Comparison of ENCODE assay signal across 21 cellular contexts in genomic region chrX:826448-826847, GRCh38.
DNase-seq lines count a peak whose midpoint lies in the region; ATAC-seq and TF ChIP-seq lines count a peak whose summit lies in the region.
"Had no signal": no experiment of that assay in that cellular context is flagged by ENCODE, and none has a peak within 500 bp of the region (broad histone marks: within the 10 kb centered on the region; RNA-seq: fewer than 3 reads in every experiment).

No MANE protein-coding gene starts in this region.

- H3K4me2 ChIP-seq in smooth muscle cell = peak overlapping the region; percentile 38
- H3K4me2 ChIP-seq: KMS-11, SK-N-SH had no signal

- H4K20me1 ChIP-seq in smooth muscle cell (ENCODE audit: low read depth) = no peaks in the 10 kb centered on the region

- H3K9me3 Mint-ChIP-seq in WTC11 = peaks cover 20% of the 10 kb centered on the region
- H3K9me3 Mint-ChIP-seq in activated T-cell treated with anti-CD3 and anti-CD28 coated beads, Interleukin-2, amount 50 U/mL, for 24 hours = no peaks in the 10 kb centered on the region
- peaks cover 0 to 8% (median 7%) of the 10 kb centered on the region in 3 donors for H3K9me3 Mint-ChIP-seq in T-cell

- no peaks in the 10 kb centered on the region for H3K27me3 ChIP-seq in smooth muscle cell (ENCODE audit: low read depth)
- H3K27me3 ChIP-seq: right atrium auricular region had no signal

- no peaks in the 10 kb centered on the region for H3K36me3 ChIP-seq in smooth muscle cell (ENCODE audit: low read depth)
- H3K36me3 ChIP-seq: right atrium auricular region had no signal

- POLR2A ChIA-PET in WTC11 (lab: Charles Lee) (no interaction called here), T-cell (lab: Charles Lee) (no interaction called here)

- H3K4me1 ChIP-seq in smooth muscle cell (ENCODE audit: low read depth) = peaks cover 7% of the 10 kb centered on the region
- H3K4me1 ChIP-seq: right atrium auricular region had no signal

- H3K9ac ChIP-seq in smooth muscle cell (ENCODE audit: low read depth) = peak overlapping the region; percentile 26
- H3K9ac ChIP-seq: KMS-11, SK-N-SH had no signal

- H3K4me1 Mint-ChIP-seq in WTC11 (peaks cover 26% of the 10 kb centered on the region), T-cell (peaks cover 1 to 5% (median 3%) of the 10 kb centered on the region in 3 donors)
- no peaks in the 10 kb centered on the region for H3K4me1 Mint-ChIP-seq in activated T-cell treated with anti-CD3 and anti-CD28 coated beads, Interleukin-2, amount 50 U/mL, for 24 hours (ENCODE audit: low read depth)
- H3K4me1 Mint-ChIP-seq: activated naive CD4-positive, alpha-beta T cell treated with anti-CD3 and anti-CD28 coated beads, Interleukin-2, amount 10 ng/mL, durations not matched to agents 7 days and 5 days; B cell had no signal

- H3K4me3 Mint-ChIP-seq in WTC11 (no peak overlapping the region), T-cell (no peak overlapping the region)
- no peak overlapping the region for H3K4me3 Mint-ChIP-seq in activated T-cell treated with anti-CD3 and anti-CD28 coated beads, Interleukin-2, amount 50 U/mL, for 24 hours
- H3K4me3 Mint-ChIP-seq: activated naive CD4-positive, alpha-beta T cell treated with anti-CD3 and anti-CD28 coated beads, Interleukin-2, amount 10 ng/mL, durations not matched to agents 7 days and 5 days; B cell had no signal

- no peaks in the 10 kb centered on the region for H3F3A ChIP-seq in smooth muscle cell (ENCODE audit: low read depth)

- no peak overlapping the region for H3K4me3 ChIP-seq in smooth muscle cell
- H3K4me3 ChIP-seq: right atrium auricular region had no signal

- peak overlapping the region; percentile 39 for H3K27ac Mint-ChIP-seq in WTC11
- no peak overlapping the region for H3K27ac Mint-ChIP-seq in activated T-cell treated with anti-CD3 and anti-CD28 coated beads, Interleukin-2, amount 50 U/mL, for 24 hours
- no peak overlapping the region for H3K27ac Mint-ChIP-seq in T-cell
- H3K27ac Mint-ChIP-seq: activated naive CD4-positive, alpha-beta T cell treated with anti-CD3 and anti-CD28 coated beads, Interleukin-2, amount 10 ng/mL, durations not matched to agents 7 days and 5 days; B cell had no signal

- H3K9me3 ChIP-seq in smooth muscle cell (replicated peaks; ENCODE audit: low read depth) = no peaks in the 10 kb centered on the region
- H3K9me3 ChIP-seq: SK-N-SH had no signal

- WGBS in smooth muscle cell (ENCODE audit: low lambda C conversion rate) = 53% methylated on average over 9 of the region's 9 CpGs

- no peaks in the 10 kb centered on the region for H3K79me2 ChIP-seq in smooth muscle cell (ENCODE audit: low read depth)

- H3K27me3 Mint-ChIP-seq in WTC11 (ENCODE audit: low read depth) = peaks cover 2% of the 10 kb centered on the region; the same call in 1 of the 2 replicates
- no peaks in the 10 kb centered on the region for H3K27me3 Mint-ChIP-seq in activated T-cell treated with anti-CD3 and anti-CD28 coated beads, Interleukin-2, amount 50 U/mL, for 24 hours
- peaks cover 0 to 4% of the 10 kb centered on the region in 2 donors for H3K27me3 Mint-ChIP-seq in T-cell
- H3K27me3 Mint-ChIP-seq: activated naive CD4-positive, alpha-beta T cell treated with anti-CD3 and anti-CD28 coated beads, Interleukin-2, amount 10 ng/mL, durations not matched to agents 7 days and 5 days; B cell had no signal

- TF ChIP-seq CTCF in WTC11 (IDR thresholded peaks at IDR 0.05) = no peak
- TF ChIP-seq CTCF in smooth muscle cell (IDR thresholded peaks at IDR 0.05; ENCODE audit: borderline replicate concordance, insufficient read depth, poor library complexity, severe bottlenecking) = no peak

- no peak for ATAC-seq in WTC11
- no peak for ATAC-seq in T-cell (replicated peaks in 1 of 4)
- ATAC-seq: PC-3 had no signal

- CTCF ChIA-PET in WTC11 (lab: Charles Lee) (no interaction called here), T-cell (lab: Charles Lee) (no interaction called here)

- peak; percentile 9 for DNase-seq in ELR (ENCODE audit: low read depth)
- no peak for DNase-seq in WTC11 (ENCODE audit: low spot score)
- DNase-seq in iris pigment epithelial cell (ENCODE audit: low read depth) = peak; percentile 61
- DNase-seq in smooth muscle cell (lab: John Stamatoyannopoulos, UW; ENCODE audit: unreplicated experiment) = no peak
- DNase-seq in activated T-cell treated with anti-CD3 and anti-CD28 coated beads, Interleukin-2, amount 50 U/mL, for 24 hours = no peak
- no peak for DNase-seq in T-cell
- DNase-seq in SIG-M5 (lab: John Stamatoyannopoulos, UW) = no peak
- DNase-seq: activated CD4-positive, alpha-beta T cell treated with anti-CD3 and anti-CD28 coated beads for 48 hours; activated CD8-positive, alpha-beta memory T cell treated with anti-CD3 and anti-CD28 coated beads, Interleukin-2, amount 50 U/mL, for 48 hours; activated naive CD4-positive, alpha-beta T cell treated with anti-CD3 and anti-CD28 coated beads, Interleukin-2, amount 10 ng/mL, durations not matched to agents 7 days and 5 days; Calu3; GF-D8; mammary epithelial cell; NCI-H1417; NCI-H774; PC-3; SK-N-SH; stimulated activated CD4-positive, alpha-beta T cell treated with anti-CD3 and anti-CD28 coated beads, Interleukin-2, amount 100 ng/mL, for 24 hours had no signal

- H3K36me3 Mint-ChIP-seq in WTC11 (peaks cover 4% of the 10 kb centered on the region; the same call in 1 of the 2 replicates), T-cell (no peaks in the 10 kb centered on the region)
- no peaks in the 10 kb centered on the region for H3K36me3 Mint-ChIP-seq in activated T-cell treated with anti-CD3 and anti-CD28 coated beads, Interleukin-2, amount 50 U/mL, for 24 hours (ENCODE audit: low read depth)
- H3K36me3 Mint-ChIP-seq: activated naive CD4-positive, alpha-beta T cell treated with anti-CD3 and anti-CD28 coated beads, Interleukin-2, amount 10 ng/mL, durations not matched to agents 7 days and 5 days had no signal

- peak overlapping the region; percentile 80 for H2AFZ ChIP-seq in smooth muscle cell (ENCODE audit: low read depth)

- peak overlapping the region; percentile 80 for H3K27ac ChIP-seq in smooth muscle cell (ENCODE audit: low read depth)
- H3K27ac ChIP-seq: KMS-11, right atrium auricular region had no signal

TF ChIP-seq in WTC11, 78 proteins besides CTCF, POLR2A, EP300 and RAD21:
- TF ChIP-seq E2F5 (CRISPR knock-in tag; IDR thresholded peaks at IDR 0.05) (no peak), ELF4 (CRISPR knock-in tag; IDR thresholded peaks at IDR 0.05; ENCODE audit: low read depth) (no peak), RORB (CRISPR knock-in tag; IDR thresholded peaks at IDR 0.05) (no peak), ZNF263 (CRISPR knock-in tag; IDR thresholded peaks at IDR 0.05; ENCODE audit: low read depth) (no peak), ATF6 (CRISPR knock-in tag; IDR thresholded peaks at IDR 0.05) (no peak)

Comparison
In these comparisons a context has a peak if more than half of its experiments do, and no peak if none do; other contexts are left out.
1. DNase-seq: peak in ELR (single experiment) and iris pigment epithelial cell (single experiment); none in WTC11 (single experiment), smooth muscle cell (single experiment), activated T-cell treated with anti-CD3 and anti-CD28 coated beads, Interleukin-2, amount 50 U/mL, for 24 hours (single experiment), T-cell (0 of 34) and SIG-M5 (single experiment).